1 cellular context compared by ENCODE assay signal in the genomic region with DNA sequence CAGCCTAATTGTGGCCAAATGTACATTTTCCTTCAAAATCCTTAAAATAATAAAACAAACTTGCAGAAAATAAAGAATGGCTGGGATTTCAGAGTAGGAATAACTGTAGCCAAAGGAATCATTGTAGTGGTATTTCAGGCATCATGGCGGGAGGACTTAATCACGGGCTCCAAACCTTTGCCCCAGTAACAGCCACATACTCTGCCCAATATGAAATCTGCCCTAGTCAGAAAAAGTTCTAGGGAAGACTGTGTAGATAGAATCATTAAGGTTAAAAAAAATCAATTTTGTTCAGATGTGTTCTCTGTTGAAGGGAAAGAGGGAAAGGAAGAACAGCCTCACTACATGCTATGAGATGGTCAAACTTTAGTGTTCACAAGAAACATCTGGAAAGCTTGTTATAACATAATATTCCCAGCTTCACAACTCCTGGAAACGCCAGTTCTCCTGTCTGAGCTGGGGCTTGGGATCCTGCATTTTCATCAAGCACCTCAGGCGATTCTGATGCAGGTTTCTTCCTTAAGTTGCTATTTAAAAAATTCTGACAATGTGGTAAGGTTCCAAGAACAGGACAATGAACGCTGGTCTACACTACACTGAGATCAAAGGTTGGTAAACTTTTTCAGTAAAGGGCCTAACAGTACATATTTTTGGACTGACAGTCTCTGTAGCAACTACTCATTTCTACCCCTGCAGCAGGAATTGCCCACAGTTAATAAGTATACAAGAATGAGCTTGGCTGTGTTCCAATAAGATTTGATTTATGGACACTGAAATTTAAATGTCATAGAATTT.
TF ChIP-seq lines count a peak whose summit lies in the region.

No MANE protein-coding gene starts in this region.

TF ChIP-seq in HepG2, 621 proteins besides CTCF, POLR2A, EP300 and RAD21 (continued from another document and continues in another):
- TF ChIP-seq, protein P1, sequence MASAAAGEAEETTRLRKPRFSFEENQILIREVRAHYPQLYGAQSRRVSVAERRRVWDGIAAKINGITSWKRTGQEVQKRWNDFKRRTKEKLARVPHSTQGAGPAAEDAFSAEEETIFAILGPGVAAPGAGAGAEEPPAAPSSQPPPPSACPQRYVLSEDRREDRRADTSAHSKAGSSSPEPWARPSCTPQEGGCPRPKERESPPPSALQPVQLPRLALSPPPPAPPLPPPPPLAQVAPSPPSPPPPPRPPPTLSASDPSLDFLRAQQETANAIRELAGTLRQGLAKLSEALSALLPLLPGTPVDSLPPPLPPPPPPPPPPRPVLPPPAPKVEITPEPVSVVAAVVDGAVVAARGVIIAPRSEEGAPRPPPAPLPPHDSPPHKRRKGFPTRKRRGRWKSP (CRISPR knock-in tag; IDR thresholded peaks at IDR 0.05) = no peak; the same call in 1 of the 2 replicates
- TF ChIP-seq SNAPC2 (CRISPR knock-in tag; IDR thresholded peaks at IDR 0.05) (no peak), SP4 (CRISPR knock-in tag; IDR thresholded peaks at IDR 0.05) (no peak), ZNF10 (CRISPR knock-in tag; IDR thresholded peaks at IDR 0.05; ENCODE audit: borderline replicate concordance, low read depth) (no peak), FOXK1 (CRISPR knock-in tag; IDR thresholded peaks at IDR 0.05; ENCODE audit: borderline replicate concordance, low read depth) (no peak), SSRP1 (CRISPR knock-in tag; IDR thresholded peaks at IDR 0.05) (no peak), MTF2 (CRISPR knock-in tag; IDR thresholded peaks at IDR 0.05; ENCODE audit: borderline replicate concordance) (no peak), ZNF644 (CRISPR knock-in tag; IDR thresholded peaks at IDR 0.05; ENCODE audit: low read depth) (0 out of 2 replicates have a peak, but pooled peaks have one; percentile 32), TEAD3 (CRISPR knock-in tag; optimal IDR thresholded peaks at IDR 0.05; ENCODE audit: borderline replicate concordance) (peak; percentile 92), SKI (IDR thresholded peaks at IDR 0.05; ENCODE audit: partially characterized antibody) (no peak), ZNF230 (CRISPR knock-in tag; IDR thresholded peaks at IDR 0.05) (no peak), ZBTB7B (CRISPR knock-in tag; IDR thresholded peaks at IDR 0.05) (no peak), ZFP1 (CRISPR knock-in tag; IDR thresholded peaks at IDR 0.05) (no peak), ZNF335 (CRISPR knock-in tag; IDR thresholded peaks at IDR 0.05) (no peak), ZNF558 (CRISPR knock-in tag; IDR thresholded peaks at IDR 0.05; ENCODE audit: borderline replicate concordance) (no peak), ZNF713 (CRISPR knock-in tag; IDR thresholded peaks at IDR 0.05) (no peak), ZSCAN21 (CRISPR knock-in tag; IDR thresholded peaks at IDR 0.05; ENCODE audit: borderline replicate concordance) (no peak), SRSF1 (optimal IDR thresholded peaks at IDR 0.05; ENCODE audit: low read depth, low read length) (no peak), ZNF83 (CRISPR knock-in tag; IDR thresholded peaks at IDR 0.05; ENCODE audit: borderline replicate concordance) (no peak), ZNF292 (CRISPR knock-in tag; IDR thresholded peaks at IDR 0.05; ENCODE audit: borderline replicate concordance, low read depth) (peak; percentile 31; the same call in 1 of the 2 replicates), ZNF883 (CRISPR knock-in tag; IDR thresholded peaks at IDR 0.05; ENCODE audit: not compliant biosample characterization) (no peak), GFI1 (CRISPR knock-in tag; IDR thresholded peaks at IDR 0.05; ENCODE audit: borderline replicate concordance) (0 out of 2 replicates have a peak, but pooled peaks have one; percentile 38), RFX5 (IDR thresholded peaks at IDR 0.05; ENCODE audit: low read depth, low read length) (no peak), TOPORS (CRISPR knock-in tag; IDR thresholded peaks at IDR 0.05) (no peak), ZNF354B (CRISPR knock-in tag; IDR thresholded peaks at IDR 0.05) (no peak), ZNF20 (CRISPR knock-in tag; IDR thresholded peaks at IDR 0.05) (no peak), ZNF143 (CRISPR knock-in tag; IDR thresholded peaks at IDR 0.05) (no peak), NBN (conservative IDR thresholded peaks at IDR 0.05) (no peak), JUND (CRISPR knock-in tag; IDR thresholded peaks at IDR 0.05) (no peak), RNF2 (conservative IDR thresholded peaks at IDR 0.05; ENCODE audit: low read depth) (no peak), ZNF703 (CRISPR knock-in tag; IDR thresholded peaks at IDR 0.05; ENCODE audit: borderline replicate concordance) (no peak)
- TF ChIP-seq, protein P2, sequence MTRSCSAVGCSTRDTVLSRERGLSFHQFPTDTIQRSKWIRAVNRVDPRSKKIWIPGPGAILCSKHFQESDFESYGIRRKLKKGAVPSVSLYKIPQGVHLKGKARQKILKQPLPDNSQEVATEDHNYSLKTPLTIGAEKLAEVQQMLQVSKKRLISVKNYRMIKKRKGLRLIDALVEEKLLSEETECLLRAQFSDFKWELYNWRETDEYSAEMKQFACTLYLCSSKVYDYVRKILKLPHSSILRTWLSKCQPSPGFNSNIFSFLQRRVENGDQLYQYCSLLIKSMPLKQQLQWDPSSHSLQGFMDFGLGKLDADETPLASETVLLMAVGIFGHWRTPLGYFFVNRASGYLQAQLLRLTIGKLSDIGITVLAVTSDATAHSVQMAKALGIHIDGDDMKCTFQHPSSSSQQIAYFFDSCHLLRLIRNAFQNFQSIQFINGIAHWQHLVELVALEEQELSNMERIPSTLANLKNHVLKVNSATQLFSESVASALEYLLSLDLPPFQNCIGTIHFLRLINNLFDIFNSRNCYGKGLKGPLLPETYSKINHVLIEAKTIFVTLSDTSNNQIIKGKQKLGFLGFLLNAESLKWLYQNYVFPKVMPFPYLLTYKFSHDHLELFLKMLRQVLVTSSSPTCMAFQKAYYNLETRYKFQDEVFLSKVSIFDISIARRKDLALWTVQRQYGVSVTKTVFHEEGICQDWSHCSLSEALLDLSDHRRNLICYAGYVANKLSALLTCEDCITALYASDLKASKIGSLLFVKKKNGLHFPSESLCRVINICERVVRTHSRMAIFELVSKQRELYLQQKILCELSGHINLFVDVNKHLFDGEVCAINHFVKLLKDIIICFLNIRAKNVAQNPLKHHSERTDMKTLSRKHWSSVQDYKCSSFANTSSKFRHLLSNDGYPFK (CRISPR knock-in tag; IDR thresholded peaks at IDR 0.05; ENCODE audit: borderline replicate concordance) = no peak
- TF ChIP-seq, protein P3, sequence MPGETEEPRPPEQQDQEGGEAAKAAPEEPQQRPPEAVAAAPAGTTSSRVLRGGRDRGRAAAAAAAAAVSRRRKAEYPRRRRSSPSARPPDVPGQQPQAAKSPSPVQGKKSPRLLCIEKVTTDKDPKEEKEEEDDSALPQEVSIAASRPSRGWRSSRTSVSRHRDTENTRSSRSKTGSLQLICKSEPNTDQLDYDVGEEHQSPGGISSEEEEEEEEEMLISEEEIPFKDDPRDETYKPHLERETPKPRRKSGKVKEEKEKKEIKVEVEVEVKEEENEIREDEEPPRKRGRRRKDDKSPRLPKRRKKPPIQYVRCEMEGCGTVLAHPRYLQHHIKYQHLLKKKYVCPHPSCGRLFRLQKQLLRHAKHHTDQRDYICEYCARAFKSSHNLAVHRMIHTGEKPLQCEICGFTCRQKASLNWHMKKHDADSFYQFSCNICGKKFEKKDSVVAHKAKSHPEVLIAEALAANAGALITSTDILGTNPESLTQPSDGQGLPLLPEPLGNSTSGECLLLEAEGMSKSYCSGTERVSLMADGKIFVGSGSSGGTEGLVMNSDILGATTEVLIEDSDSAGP (CRISPR knock-in tag; IDR thresholded peaks at IDR 0.05; ENCODE audit: borderline replicate concordance) = no peak
- TF ChIP-seq, protein P4, sequence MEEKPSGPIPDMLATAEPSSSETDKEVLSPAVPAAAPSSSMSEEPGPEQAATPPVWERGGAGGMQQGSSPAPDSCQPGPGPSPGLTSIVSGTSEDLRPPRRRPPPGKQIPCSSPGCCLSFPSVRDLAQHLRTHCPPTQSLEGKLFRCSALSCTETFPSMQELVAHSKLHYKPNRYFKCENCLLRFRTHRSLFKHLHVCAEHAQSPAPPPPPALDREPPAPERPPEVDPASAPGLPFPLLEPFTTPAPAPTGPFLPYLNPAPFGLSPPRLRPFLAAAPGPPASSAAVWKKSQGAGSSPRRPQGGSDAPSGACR (CRISPR knock-in tag; IDR thresholded peaks at IDR 0.05) = no peak
- TF ChIP-seq, protein P5, sequence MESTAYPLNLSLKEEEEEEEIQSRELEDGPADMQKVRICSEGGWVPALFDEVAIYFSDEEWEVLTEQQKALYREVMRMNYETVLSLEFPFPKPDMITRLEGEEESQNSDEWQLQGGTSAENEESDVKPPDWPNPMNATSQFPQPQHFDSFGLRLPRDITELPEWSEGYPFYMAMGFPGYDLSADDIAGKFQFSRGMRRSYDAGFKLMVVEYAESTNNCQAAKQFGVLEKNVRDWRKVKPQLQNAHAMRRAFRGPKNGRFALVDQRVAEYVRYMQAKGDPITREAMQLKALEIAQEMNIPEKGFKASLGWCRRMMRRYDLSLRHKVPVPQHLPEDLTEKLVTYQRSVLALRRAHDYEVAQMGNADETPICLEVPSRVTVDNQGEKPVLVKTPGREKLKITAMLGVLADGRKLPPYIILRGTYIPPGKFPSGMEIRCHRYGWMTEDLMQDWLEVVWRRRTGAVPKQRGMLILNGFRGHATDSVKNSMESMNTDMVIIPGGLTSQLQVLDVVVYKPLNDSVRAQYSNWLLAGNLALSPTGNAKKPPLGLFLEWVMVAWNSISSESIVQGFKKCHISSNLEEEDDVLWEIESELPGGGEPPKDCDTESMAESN (CRISPR knock-in tag; conservative IDR thresholded peaks at IDR 0.05) = no peak
- TF ChIP-seq, protein P6, sequence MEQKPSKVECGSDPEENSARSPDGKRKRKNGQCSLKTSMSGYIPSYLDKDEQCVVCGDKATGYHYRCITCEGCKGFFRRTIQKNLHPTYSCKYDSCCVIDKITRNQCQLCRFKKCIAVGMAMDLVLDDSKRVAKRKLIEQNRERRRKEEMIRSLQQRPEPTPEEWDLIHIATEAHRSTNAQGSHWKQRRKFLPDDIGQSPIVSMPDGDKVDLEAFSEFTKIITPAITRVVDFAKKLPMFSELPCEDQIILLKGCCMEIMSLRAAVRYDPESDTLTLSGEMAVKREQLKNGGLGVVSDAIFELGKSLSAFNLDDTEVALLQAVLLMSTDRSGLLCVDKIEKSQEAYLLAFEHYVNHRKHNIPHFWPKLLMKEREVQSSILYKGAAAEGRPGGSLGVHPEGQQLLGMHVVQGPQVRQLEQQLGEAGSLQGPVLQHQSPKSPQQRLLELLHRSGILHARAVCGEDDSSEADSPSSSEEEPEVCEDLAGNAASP (CRISPR knock-in tag; IDR thresholded peaks at IDR 0.05; ENCODE audit: borderline replicate concordance) = 0 out of 2 replicates have a peak, but pooled peaks have one; percentile 14
- TF ChIP-seq, protein P7, sequence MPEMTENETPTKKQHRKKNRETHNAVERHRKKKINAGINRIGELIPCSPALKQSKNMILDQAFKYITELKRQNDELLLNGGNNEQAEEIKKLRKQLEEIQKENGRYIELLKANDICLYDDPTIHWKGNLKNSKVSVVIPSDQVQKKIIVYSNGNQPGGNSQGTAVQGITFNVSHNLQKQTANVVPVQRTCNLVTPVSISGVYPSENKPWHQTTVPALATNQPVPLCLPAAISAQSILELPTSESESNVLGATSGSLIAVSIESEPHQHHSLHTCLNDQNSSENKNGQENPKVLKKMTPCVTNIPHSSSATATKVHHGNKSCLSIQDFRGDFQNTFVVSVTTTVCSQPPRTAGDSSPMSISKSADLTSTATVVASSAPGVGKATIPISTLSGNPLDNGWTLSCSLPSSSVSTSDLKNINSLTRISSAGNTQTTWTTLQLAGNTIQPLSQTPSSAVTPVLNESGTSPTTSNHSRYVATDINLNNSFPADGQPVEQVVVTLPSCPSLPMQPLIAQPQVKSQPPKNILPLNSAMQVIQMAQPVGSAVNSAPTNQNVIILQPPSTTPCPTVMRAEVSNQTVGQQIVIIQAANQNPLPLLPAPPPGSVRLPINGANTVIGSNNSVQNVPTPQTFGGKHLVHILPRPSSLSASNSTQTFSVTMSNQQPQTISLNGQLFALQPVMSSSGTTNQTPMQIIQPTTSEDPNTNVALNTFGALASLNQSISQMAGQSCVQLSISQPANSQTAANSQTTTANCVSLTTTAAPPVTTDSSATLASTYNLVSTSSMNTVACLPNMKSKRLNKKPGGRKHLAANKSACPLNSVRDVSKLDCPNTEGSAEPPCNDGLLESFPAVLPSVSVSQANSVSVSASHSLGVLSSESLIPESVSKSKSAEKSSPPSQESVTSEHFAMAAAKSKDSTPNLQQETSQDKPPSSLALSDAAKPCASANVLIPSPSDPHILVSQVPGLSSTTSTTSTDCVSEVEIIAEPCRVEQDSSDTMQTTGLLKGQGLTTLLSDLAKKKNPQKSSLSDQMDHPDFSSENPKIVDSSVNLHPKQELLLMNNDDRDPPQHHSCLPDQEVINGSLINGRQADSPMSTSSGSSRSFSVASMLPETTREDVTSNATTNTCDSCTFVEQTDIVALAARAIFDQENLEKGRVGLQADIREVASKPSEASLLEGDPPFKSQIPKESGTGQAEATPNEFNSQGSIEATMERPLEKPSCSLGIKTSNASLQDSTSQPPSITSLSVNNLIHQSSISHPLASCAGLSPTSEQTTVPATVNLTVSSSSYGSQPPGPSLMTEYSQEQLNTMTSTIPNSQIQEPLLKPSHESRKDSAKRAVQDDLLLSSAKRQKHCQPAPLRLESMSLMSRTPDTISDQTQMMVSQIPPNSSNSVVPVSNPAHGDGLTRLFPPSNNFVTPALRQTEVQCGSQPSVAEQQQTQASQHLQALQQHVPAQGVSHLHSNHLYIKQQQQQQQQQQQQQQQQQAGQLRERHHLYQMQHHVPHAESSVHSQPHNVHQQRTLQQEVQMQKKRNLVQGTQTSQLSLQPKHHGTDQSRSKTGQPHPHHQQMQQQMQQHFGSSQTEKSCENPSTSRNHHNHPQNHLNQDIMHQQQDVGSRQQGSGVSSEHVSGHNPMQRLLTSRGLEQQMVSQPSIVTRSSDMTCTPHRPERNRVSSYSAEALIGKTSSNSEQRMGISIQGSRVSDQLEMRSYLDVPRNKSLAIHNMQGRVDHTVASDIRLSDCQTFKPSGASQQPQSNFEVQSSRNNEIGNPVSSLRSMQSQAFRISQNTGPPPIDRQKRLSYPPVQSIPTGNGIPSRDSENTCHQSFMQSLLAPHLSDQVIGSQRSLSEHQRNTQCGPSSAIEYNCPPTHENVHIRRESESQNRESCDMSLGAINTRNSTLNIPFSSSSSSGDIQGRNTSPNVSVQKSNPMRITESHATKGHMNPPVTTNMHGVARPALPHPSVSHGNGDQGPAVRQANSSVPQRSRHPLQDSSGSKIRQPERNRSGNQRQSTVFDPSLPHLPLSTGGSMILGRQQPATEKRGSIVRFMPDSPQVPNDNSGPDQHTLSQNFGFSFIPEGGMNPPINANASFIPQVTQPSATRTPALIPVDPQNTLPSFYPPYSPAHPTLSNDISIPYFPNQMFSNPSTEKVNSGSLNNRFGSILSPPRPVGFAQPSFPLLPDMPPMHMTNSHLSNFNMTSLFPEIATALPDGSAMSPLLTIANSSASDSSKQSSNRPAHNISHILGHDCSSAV (CRISPR knock-in tag; IDR thresholded peaks at IDR 0.05; ENCODE audit: borderline replicate concordance) = no peak
- TF ChIP-seq, protein P8, sequence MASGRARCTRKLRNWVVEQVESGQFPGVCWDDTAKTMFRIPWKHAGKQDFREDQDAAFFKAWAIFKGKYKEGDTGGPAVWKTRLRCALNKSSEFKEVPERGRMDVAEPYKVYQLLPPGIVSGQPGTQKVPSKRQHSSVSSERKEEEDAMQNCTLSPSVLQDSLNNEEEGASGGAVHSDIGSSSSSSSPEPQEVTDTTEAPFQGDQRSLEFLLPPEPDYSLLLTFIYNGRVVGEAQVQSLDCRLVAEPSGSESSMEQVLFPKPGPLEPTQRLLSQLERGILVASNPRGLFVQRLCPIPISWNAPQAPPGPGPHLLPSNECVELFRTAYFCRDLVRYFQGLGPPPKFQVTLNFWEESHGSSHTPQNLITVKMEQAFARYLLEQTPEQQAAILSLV (CRISPR knock-in tag; IDR thresholded peaks at IDR 0.05; ENCODE audit: borderline replicate concordance) = no peak
